12 cellular contexts compared by ENCODE assay signal in genomic region chr4:184854673-184855072, GRCh38. TPM values are rescaled to one million over a fixed set of nuclear protein-coding genes. Genes with fewer than 3 reads are reported as not detected.
DNase-seq lines count a peak whose midpoint lies in the region; ATAC-seq and TF ChIP-seq lines count a peak whose summit lies in the region.
"Had no signal": no experiment of that assay in that cellular context is flagged by ENCODE, and none has a peak within 500 bp of the region (broad histone marks: within the 10 kb centered on the region; RNA-seq: fewer than 3 reads in every experiment).

No MANE protein-coding gene starts in this region.

- H3K36me3 Mint-ChIP-seq in activated naive CD4-positive, alpha-beta T cell treated with anti-CD3 and anti-CD28 coated beads, Interleukin-2, amount 10 ng/mL, durations not matched to agents 7 days and 5 days: no peaks in the 10 kb centered on the region
- no peaks in the 10 kb centered on the region for H3K36me3 Mint-ChIP-seq in activated CD8-positive, alpha-beta T cell treated with anti-CD3 and anti-CD28 coated beads for 36 hours (ENCODE audit: low read depth)
- no peaks in the 10 kb centered on the region for H3K36me3 Mint-ChIP-seq in nephron progenitor cell (ENCODE audit: low read depth)

- intact Hi-C loops in activated CD8-positive, alpha-beta T cell treated with anti-CD3 and anti-CD28 coated beads for 36 hours (cut with micrococcal nuclease): no loop called here
- intact Hi-C loops in transverse colon (cut with DNase I; ENCODE audit: low total_unique reads): loop anchor here (5.0 kb wide), 1 partner anchor 1052 kb away; no protein-coding TSS in a partner anchor

- no peak for DNase-seq in activated naive CD4-positive, alpha-beta T cell treated with anti-CD3 and anti-CD28 coated beads, Interleukin-2, amount 10 ng/mL, durations not matched to agents 7 days and 5 days
- no peak for DNase-seq in activated naive CD4-positive, alpha-beta T cell treated with Interleukin-2 at 50 U/mL for 16 hours
- DNase-seq in KG1 (lab: John Stamatoyannopoulos, UW): peak; percentile 13
- DNase-seq in activated CD8-positive, alpha-beta T cell treated with anti-CD3 and anti-CD28 coated beads for 36 hours: peak; percentile 39
- peak; percentile 14 for DNase-seq in transverse colon
- DNase-seq in nephron progenitor cell: no peak
- DNase-seq: NCI-H69, ovary had no signal

- no peak overlapping the region for H3K4me3 Mint-ChIP-seq in activated naive CD4-positive, alpha-beta T cell treated with anti-CD3 and anti-CD28 coated beads, Interleukin-2, amount 10 ng/mL, durations not matched to agents 7 days and 5 days
- H3K4me3 Mint-ChIP-seq in activated CD8-positive, alpha-beta T cell treated with anti-CD3 and anti-CD28 coated beads for 36 hours: no peak overlapping the region
- H3K4me3 Mint-ChIP-seq in nephron progenitor cell: no peak overlapping the region

- TF ChIP-seq EP300 in transverse colon (IDR thresholded peaks at IDR 0.05; ENCODE audit: low read depth): no peak

- peaks cover 17% of the 10 kb centered on the region for H3K4me1 Mint-ChIP-seq in activated naive CD4-positive, alpha-beta T cell treated with anti-CD3 and anti-CD28 coated beads, Interleukin-2, amount 10 ng/mL, durations not matched to agents 7 days and 5 days
- peaks cover 15% of the 10 kb centered on the region for H3K4me1 Mint-ChIP-seq in activated CD8-positive, alpha-beta T cell treated with anti-CD3 and anti-CD28 coated beads for 36 hours (ENCODE audit: low read depth)
- H3K4me1 Mint-ChIP-seq in nephron progenitor cell: no peaks in the 10 kb centered on the region

- H3K9me3 Mint-ChIP-seq in activated naive CD4-positive, alpha-beta T cell treated with anti-CD3 and anti-CD28 coated beads, Interleukin-2, amount 10 ng/mL, durations not matched to agents 7 days and 5 days: no peaks in the 10 kb centered on the region
- H3K9me3 Mint-ChIP-seq in activated CD8-positive, alpha-beta T cell treated with anti-CD3 and anti-CD28 coated beads for 36 hours: no peaks in the 10 kb centered on the region
- H3K9me3 Mint-ChIP-seq in nephron progenitor cell: no peaks in the 10 kb centered on the region

- no peak overlapping the region for H3K4me3 ChIP-seq in transverse colon
- H3K4me3 ChIP-seq: adrenal gland, ovary had no signal

- TF ChIP-seq CTCF in activated CD8-positive, alpha-beta T cell treated with anti-CD3 and anti-CD28 coated beads for 36 hours (IDR thresholded peaks at IDR 0.05): no peak
- TF ChIP-seq CTCF in transverse colon (IDR thresholded peaks at IDR 0.05) (no peak), nephron progenitor cell (IDR thresholded peaks at IDR 0.05) (no peak)

- TF ChIP-seq POLR2A in transverse colon (IDR thresholded peaks at IDR 0.05): no peak

- 54 to 61% methylated on average over 5 to 6 of the region's 6 CpGs for WGBS in transverse colon (ENCODE audit: low coverage in 1 of 2), 2 donors

- H3K27ac ChIP-seq in transverse colon: no peak overlapping the region
- H3K27ac ChIP-seq: ovary had no signal

- no peaks in the 10 kb centered on the region for H3K27me3 ChIP-seq in transverse colon
- H3K27me3 ChIP-seq: adrenal gland, ovary had no signal

- CTCF ChIA-PET in activated naive CD4-positive, alpha-beta T cell treated with anti-CD3 and anti-CD28 coated beads, Interleukin-2, amount 10 ng/mL, durations not matched to agents 7 days and 5 days (lab: Charles Lee): no interaction called here
- CTCF ChIA-PET in activated CD8-positive, alpha-beta T cell treated with anti-CD3 and anti-CD28 coated beads for 36 hours (lab: Charles Lee): interaction anchor here (1.0 kb wide), 1 partner anchor 9 kb away, joined by 3 read pairs; no protein-coding TSS in a partner anchor

- peak overlapping the region; percentile 21 for H3K27ac Mint-ChIP-seq in activated naive CD4-positive, alpha-beta T cell treated with anti-CD3 and anti-CD28 coated beads, Interleukin-2, amount 10 ng/mL, durations not matched to agents 7 days and 5 days
- H3K27ac Mint-ChIP-seq in activated CD8-positive, alpha-beta T cell treated with anti-CD3 and anti-CD28 coated beads for 36 hours: no peak overlapping the region
- no peak overlapping the region for H3K27ac Mint-ChIP-seq in nephron progenitor cell

- in situ Hi-C loops in transverse colon (cut with MboI; ENCODE audit: low pct_ligation_motif_present in 1 of 4, low pct_unique_long_range_greater_than_20kb in 1 of 4, low sequenced_read_pairs in 3 of 4): no loop called here

- POLR2A ChIA-PET in activated CD8-positive, alpha-beta T cell treated with anti-CD3 and anti-CD28 coated beads for 36 hours (lab: Charles Lee): no interaction called here

- H3K4me1 ChIP-seq in transverse colon: no peaks in the 10 kb centered on the region
- H3K4me1 ChIP-seq: adrenal gland had no signal

- H3K27me3 Mint-ChIP-seq in activated naive CD4-positive, alpha-beta T cell treated with anti-CD3 and anti-CD28 coated beads, Interleukin-2, amount 10 ng/mL, durations not matched to agents 7 days and 5 days: peaks cover 5% of the 10 kb centered on the region
- H3K27me3 Mint-ChIP-seq in activated CD8-positive, alpha-beta T cell treated with anti-CD3 and anti-CD28 coated beads for 36 hours: peaks cover 10% of the 10 kb centered on the region
- H3K27me3 Mint-ChIP-seq in nephron progenitor cell (ENCODE audit: low read depth, poor library complexity): peaks cover 7% of the 10 kb centered on the region

- H3K36me3 ChIP-seq in transverse colon: no peaks in the 10 kb centered on the region
- H3K36me3 ChIP-seq: adrenal gland, ovary had no signal

- no peak for ATAC-seq in activated CD8-positive, alpha-beta T cell treated with anti-CD3 and anti-CD28 coated beads for 36 hours
- ATAC-seq in HG02571 (IDR thresholded peaks at IDR 0.05; ENCODE audit: unreplicated experiment) (no peak), HG03280 (IDR thresholded peaks at IDR 0.05; ENCODE audit: unreplicated experiment) (no peak)
- ATAC-seq: HCT116 had no signal

- H3K9me3 ChIP-seq in transverse colon: no peaks in the 10 kb centered on the region
- H3K9me3 ChIP-seq: adrenal gland, ovary had no signal

RNA-seq across cellular contexts. Expression of gene ACSL1, which starts 28.9 kb away (rescaled TPM):
- 10 to 100 TPM; 12.8 to 13.1 TPM for total RNA-seq in activated CD8-positive, alpha-beta T cell treated with anti-CD3 and anti-CD28 coated beads for 36 hours
- 10 to 100 TPM; 20.6 to 50.0 (median 40.0) TPM for total RNA-seq in transverse colon

Comparison
In these comparisons a context has a peak if more than half of its experiments do, and no peak if none do; other contexts are left out.
1. DNase-seq: peak in KG1 (single experiment), activated CD8-positive, alpha-beta T cell treated with anti-CD3 and anti-CD28 coated beads for 36 hours (single experiment) and transverse colon (single experiment); none in activated naive CD4-positive, alpha-beta T cell treated with anti-CD3 and anti-CD28 coated beads, Interleukin-2, amount 10 ng/mL, durations not matched to agents 7 days and 5 days (single experiment), activated naive CD4-positive, alpha-beta T cell treated with Interleukin-2 at 50 U/mL for 16 hours (single experiment) and nephron progenitor cell (single experiment).